In genomic region chr11:95089620-95090542, GRCh38 we compare ENCODE assay signal across 8 cellular contexts. TPM values are rescaled to one million over a fixed set of nuclear protein-coding genes. Genes with fewer than 3 reads are reported as not detected.
A peak's percentile ranks its signal among the peaks of the same experiment; 100 is the strongest.
DNase-seq lines count a peak whose midpoint lies in the region; ATAC-seq and TF ChIP-seq lines count a peak whose summit lies in the region.

Gene ENDOD1, plus strand, starts transcription at chr11:95089846. Its CDS starts 82 bp downstream, at chr11:95089928.

- peak; percentile 88 to 91 for TF ChIP-seq POLR2A in tibial nerve (IDR thresholded peaks at IDR 0.05)

- peak within 1 kb of the TSS; percentile 78 for H3K9ac ChIP-seq in ES-I3 (ENCODE audit: low read depth, low read length)
- peak within 1 kb of the TSS; percentile 47; the same call in 1 of the 2 replicates for H3K9ac ChIP-seq in KMS-11
- peak within 1 kb of the TSS; percentile 53 for H3K9ac ChIP-seq in parathyroid adenoma

- H2AFZ ChIP-seq in KMS-11 (ENCODE audit: low read depth) (peak within 1 kb of the TSS; percentile 82), parathyroid adenoma (peak within 1 kb of the TSS; percentile 92)

- H3K27ac Mint-ChIP-seq in activated naive CD8-positive, alpha-beta T cell, result peak within 1 kb of the TSS; percentile 96

- TF ChIP-seq CTCF in KMS-11 (conservative IDR thresholded peaks at IDR 0.05; ENCODE audit: low read depth, low read length) (no peak), parathyroid adenoma (IDR thresholded peaks at IDR 0.05) (no peak), tibial nerve (IDR thresholded peaks at IDR 0.05) (peak in 3 of 5 experiments; percentile 17 to 46 (median 27))

- peak within 1 kb of the TSS; percentile 59 for H3K4me2 ChIP-seq in KMS-11
- peak within 1 kb of the TSS; percentile 80 for H3K4me2 ChIP-seq in parathyroid adenoma (ENCODE audit: low read length)

- H3K36me3 ChIP-seq in ES-I3 (ENCODE audit: insufficient read depth, low read length) (no peaks in the 10 kb centered on the region), KMS-11 (ENCODE audit: insufficient read depth) (no peaks in the 10 kb centered on the region), parathyroid adenoma (ENCODE audit: control insufficient read depth, insufficient read depth, low read length) (no peaks in the 10 kb centered on the region), tibial nerve (no peaks in the 10 kb centered on the region)

- H3K9me3 Mint-ChIP-seq in activated naive CD8-positive, alpha-beta T cell (ENCODE audit: low read depth), result no peaks in the 10 kb centered on the region

- no peak within 1 kb of the TSS for H3K4me3 ChIP-seq in KMS-11 (IDR thresholded peaks at IDR 0.05; ENCODE audit: insufficient read depth, low read depth, low read length)
- peak within 1 kb of the TSS; percentile 69 for H3K4me3 ChIP-seq in parathyroid adenoma (ENCODE audit: low read depth, low read length)
- H3K4me3 ChIP-seq in tibial nerve, result peak within 1 kb of the TSS; percentile 61 to 99 (median 74)

- intact Hi-C loops in Right ventricle myocardium inferior (cut with DNase I), result loop anchor here (2.0 kb wide), 2 partner anchors 19 to 61 kb away; no protein-coding TSS in a partner anchor

- H3K27me3 ChIP-seq in KMS-11 (ENCODE audit: insufficient read depth, low read depth) (no peaks in the 10 kb centered on the region), parathyroid adenoma (ENCODE audit: control insufficient read depth, insufficient read depth, low read length) (no peaks in the 10 kb centered on the region), tibial nerve (no peaks in the 10 kb centered on the region)

- no peaks in the 10 kb centered on the region for H3K9me3 ChIP-seq in ES-I3 (ENCODE audit: control insufficient read depth, insufficient read depth, low read length)
- no peaks in the 10 kb centered on the region for H3K9me3 ChIP-seq in parathyroid adenoma (ENCODE audit: control insufficient read depth, low read length)
- no peaks in the 10 kb centered on the region for H3K9me3 ChIP-seq in tibial nerve

- ATAC-seq in GM21786 (IDR thresholded peaks at IDR 0.05; ENCODE audit: unreplicated experiment), result peak; percentile 73
- ATAC-seq in SK-N-SH treated with all-trans-retinoic acid at 6 μM for 48 hours, result peak; percentile 93
- peak; percentile 98 for ATAC-seq in Right ventricle myocardium inferior

- H3K36me3 Mint-ChIP-seq in activated naive CD8-positive, alpha-beta T cell, result peaks cover 5% of the 10 kb centered on the region

- H3K79me2 ChIP-seq in KMS-11 (ENCODE audit: insufficient read depth, low read depth), result no peaks in the 10 kb centered on the region
- no peaks in the 10 kb centered on the region for H3K79me2 ChIP-seq in parathyroid adenoma

- DNase-seq in Right ventricle myocardium inferior (ENCODE audit: missing footprints) (peak; percentile 93), tibial nerve (ENCODE audit: low spot score in 2 of 2) (peak; percentile 63 to 65)

- H3K4me1 Mint-ChIP-seq in activated naive CD8-positive, alpha-beta T cell (ENCODE audit: low read depth), result peaks cover 59% of the 10 kb centered on the region

- peak in 1 of 2 donors; percentile 84 for TF ChIP-seq EP300 in tibial nerve (IDR thresholded peaks at IDR 0.05)

- peaks cover 8% of the 10 kb centered on the region; the same call in 1 of the 2 replicates for H3K4me1 ChIP-seq in ES-I3 (ENCODE audit: insufficient read depth, low read length)
- peaks cover 25% of the 10 kb centered on the region for H3K4me1 ChIP-seq in KMS-11 (ENCODE audit: low read depth, poor library complexity, severe bottlenecking)
- H3K4me1 ChIP-seq in parathyroid adenoma, result peaks cover 8% of the 10 kb centered on the region
- H3K4me1 ChIP-seq in tibial nerve, result peaks cover 0 to 61% (median 37%) of the 10 kb centered on the region in 4 donors

- no peaks in the 10 kb centered on the region for H3K27me3 Mint-ChIP-seq in activated naive CD8-positive, alpha-beta T cell

- H3K27ac ChIP-seq in KMS-11, result peak within 1 kb of the TSS; percentile 55
- H3K27ac ChIP-seq in parathyroid adenoma, result peak within 1 kb of the TSS; percentile 86
- peak within 1 kb of the TSS; percentile 90 to 97 (median 94) for H3K27ac ChIP-seq in tibial nerve

- H3K4me3 Mint-ChIP-seq in activated naive CD8-positive, alpha-beta T cell, result peak within 1 kb of the TSS; percentile 92

- no peaks in the 10 kb centered on the region for H4K20me1 ChIP-seq in KMS-11 (ENCODE audit: insufficient read depth)

- 0 to 1% methylated on average over 13 to 68 of the region's 106 CpGs for WGBS in tibial nerve, 2 donors

TF ChIP-seq in SK-N-SH treated with all-trans-retinoic acid at 6 μM for 48 hours, 23 proteins besides CTCF, POLR2A, EP300 and RAD21 (continues in another document):
- TF ChIP-seq BACH2 (CRISPR knock-in tag; IDR thresholded peaks at IDR 0.05; ENCODE audit: borderline replicate concordance), result no peak
- no peak for TF ChIP-seq ISL1 (CRISPR knock-in tag; IDR thresholded peaks at IDR 0.05)
- TF ChIP-seq OSR1 (CRISPR knock-in tag; IDR thresholded peaks at IDR 0.05), result no peak
- no peak for TF ChIP-seq TSHZ2 (CRISPR knock-in tag; IDR thresholded peaks at IDR 0.05)
- TF ChIP-seq ZNF565 (CRISPR knock-in tag; conservative IDR thresholded peaks at IDR 0.05; ENCODE audit: low read depth), result no peak
- TF ChIP-seq ZFP3 (CRISPR knock-in tag; IDR thresholded peaks at IDR 0.05), result no peak
- no peak for TF ChIP-seq ZC3H10 (CRISPR knock-in tag; IDR thresholded peaks at IDR 0.05)
- TF ChIP-seq, protein P1, sequence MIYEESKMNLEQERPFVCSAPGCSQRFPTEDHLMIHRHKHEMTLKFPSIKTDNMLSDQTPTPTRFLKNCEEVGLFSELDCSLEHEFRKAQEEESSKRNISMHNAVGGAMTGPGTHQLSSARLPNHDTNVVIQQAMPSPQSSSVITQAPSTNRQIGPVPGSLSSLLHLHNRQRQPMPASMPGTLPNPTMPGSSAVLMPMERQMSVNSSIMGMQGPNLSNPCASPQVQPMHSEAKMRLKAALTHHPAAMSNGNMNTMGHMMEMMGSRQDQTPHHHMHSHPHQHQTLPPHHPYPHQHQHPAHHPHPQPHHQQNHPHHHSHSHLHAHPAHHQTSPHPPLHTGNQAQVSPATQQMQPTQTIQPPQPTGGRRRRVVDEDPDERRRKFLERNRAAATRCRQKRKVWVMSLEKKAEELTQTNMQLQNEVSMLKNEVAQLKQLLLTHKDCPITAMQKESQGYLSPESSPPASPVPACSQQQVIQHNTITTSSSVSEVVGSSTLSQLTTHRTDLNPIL (CRISPR knock-in tag; IDR thresholded peaks at IDR 0.05; ENCODE audit: low read depth), result no peak
- no peak for TF ChIP-seq CSRNP3 (CRISPR knock-in tag; IDR thresholded peaks at IDR 0.05)
- no peak for TF ChIP-seq ARNTL (CRISPR knock-in tag; IDR thresholded peaks at IDR 0.05; ENCODE audit: borderline replicate concordance, low read depth)
- TF ChIP-seq POU6F1 (CRISPR knock-in tag; IDR thresholded peaks at IDR 0.05; ENCODE audit: borderline replicate concordance, low read depth), result no peak

RNA-seq across cellular contexts. Expression of gene ENDOD1, which starts in this region (rescaled TPM):
- 11.2 TPM for total RNA-seq in Right ventricle myocardium inferior
- 100 to 1,000 TPM; 106 to 210 (median 154) TPM for total RNA-seq in tibial nerve

Comparison
In these comparisons a context has a peak if more than half of its experiments do, and no peak if none do; other contexts are left out.
1. CTCF ChIP-seq: peak in tibial nerve (3 of 5); none in KMS-11 (single experiment) and parathyroid adenoma (single experiment).
2. Peak in every context shown above with its lines, with median percentiles within 50 percentile points of each other: H3K9ac ChIP-seq, ATAC-seq and H3K27ac ChIP-seq.